ENCODE assay signal across 26 cellular contexts in the genomic region with DNA sequence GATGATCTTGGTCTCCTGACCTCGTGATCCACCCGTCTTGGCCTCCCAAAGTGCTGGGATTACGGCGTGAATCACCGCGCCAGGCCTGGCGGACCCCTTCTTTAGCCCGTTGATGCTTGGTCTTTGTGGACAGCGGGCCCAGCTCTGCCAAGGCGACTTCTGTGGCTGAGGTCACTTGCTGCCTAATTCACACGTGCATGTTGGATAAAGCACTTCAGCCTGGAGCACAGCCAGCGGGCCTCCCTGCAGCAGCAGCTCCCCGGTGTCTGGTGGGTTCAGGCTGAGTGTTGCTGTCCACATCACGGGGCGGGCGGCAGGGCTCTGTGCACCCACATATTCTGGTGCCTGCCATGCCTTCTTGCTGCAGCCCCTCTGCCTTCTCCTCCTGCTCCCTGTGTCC.
DNase-seq lines count a peak whose midpoint lies in the region; ATAC-seq, FAIRE-seq and TF ChIP-seq lines count a peak whose summit lies in the region.
"Had no signal": no experiment of that assay in that cellular context is flagged by ENCODE, and none has a peak within 500 bp of the region (broad histone marks: within the 10 kb centered on the region; RNA-seq: fewer than 3 reads in every experiment).

No MANE protein-coding gene starts in this region.

- H3K9ac ChIP-seq in H1 (replicated peaks in 1 of 4; ENCODE audit: extremely low read depth in 1 of 4, low read depth in 3 of 4, low read length in 3 of 4) = no peak overlapping the region
- H3K9ac ChIP-seq: GM23248 had no signal

- no peak overlapping the region for H3K18ac ChIP-seq in H1 (ENCODE audit: extremely low read depth, low read length)

- DNase-seq in coronary artery (ENCODE audit: low spot score) (peak; percentile 41), H1 (ENCODE audit: low read depth in 1 of 2, low spot score in 2 of 2) (no peak), cardiac septum (ENCODE audit: low spot score) (peak; percentile 41), left ventricle myocardium inferior (peak; percentile 65), HCEC 1CT (no peak), NCI-H69 (lab: John Stamatoyannopoulos, UW) (no peak), T-helper 9 cell (no peak)
- DNase-seq: ACHN; BE2C; C1 segment of cervical spinal cord; CD4-positive, CD25-positive, alpha-beta regulatory T cell; CD8-positive, alpha-beta memory T cell; COR-L47; DMS 273 treated with DMSO at 0.1 percent for 48 hours; DMS53; DND-41; EL; GM23248; HFFc6 had no signal

- intact Hi-C loops in cardiac septum (cut with DNase I) (no loop called here), left ventricle myocardium inferior (cut with micrococcal nuclease) (no loop called here)

- H3K23me2 ChIP-seq in H1 (ENCODE audit: low read depth, low read length) = no peaks in the 10 kb centered on the region

- TF ChIP-seq CTCF in coronary artery (IDR thresholded peaks at IDR 0.05) (no peak), H1 (IDR thresholded peaks at IDR 0.05; ENCODE audit: control extremely low read depth in 1 of 3, insufficient read depth in 1 of 3, low read depth in 1 of 3, low read length in 3 of 3) (no peak), left ventricle myocardium inferior (IDR thresholded peaks at IDR 0.05; ENCODE audit: borderline replicate concordance) (no peak)

- H4K8ac ChIP-seq in H1 (ENCODE audit: extremely low read depth, insufficient read depth, low read length) = no peak overlapping the region

- no peak for FAIRE-seq in H1 (lab: Jason Lieb, UNC)
- FAIRE-seq: A204.1, GM12878, GM19239, H54, HepG2 had no signal

- no peak overlapping the region for H3K4me2 ChIP-seq in H1 (ENCODE audit: insufficient read depth in 1 of 2, low read depth in 2 of 2, low read length in 2 of 2)

- ATAC-seq in GM21717 (IDR thresholded peaks at IDR 0.05; ENCODE audit: unreplicated experiment) = no peak
- ATAC-seq: GM12878, HCT116, HepG2 had no signal

- POLR2A ChIA-PET in H1 (lab: Charles Lee; ENCODE audit: partially characterized antibody) = no interaction called here

- no peak overlapping the region for H3K56ac ChIP-seq in H1 (replicated peaks; ENCODE audit: insufficient read length, low read depth, low read length)

- no peaks in the 10 kb centered on the region for H3K4me1 ChIP-seq in H1 (replicated peaks in 1 of 4; ENCODE audit: control insufficient read depth in 3 of 4, insufficient read depth in 4 of 4, low read length in 3 of 4)
- peaks cover 3% of the 10 kb centered on the region for H3K4me1 ChIP-seq in left ventricle myocardium inferior

- TF ChIP-seq EP300 in H1 (IDR thresholded peaks at IDR 0.05; ENCODE audit: borderline replicate concordance in 1 of 2, low read depth in 2 of 2, low read length in 2 of 2) = no peak

- H3K23ac ChIP-seq in H1 (ENCODE audit: insufficient read length) = no peak overlapping the region

- no peak overlapping the region for H2AFZ ChIP-seq in H1 (ENCODE audit: low read length)
- H2AFZ ChIP-seq: GM23248 had no signal

- no peak overlapping the region for H2BK5ac ChIP-seq in H1 (ENCODE audit: low read depth, low read length)

- no peak overlapping the region for H3K4ac ChIP-seq in H1 (replicated peaks; ENCODE audit: insufficient read length, low read depth, low read length)

- H2BK120ac ChIP-seq in H1 (replicated peaks; ENCODE audit: low read depth, low read length) = no peak overlapping the region

- WGBS in H1 (ENCODE audit: extremely low coverage in 1 of 2, insufficient coverage in 1 of 2, insufficient read length in 1 of 2, insufficient replicate concordance in 2 of 2, low coverage in 1 of 2, low lambda C conversion rate in 2 of 2, missing lambda C conversion rate in 1 of 2), 2 experiments = 84% methylated on average over 14 of the region's 16 CpGs; no CpG with 5 or more reads in 1 of the 2 experiments

- TF ChIP-seq RAD21 in H1 (IDR thresholded peaks at IDR 0.05 in 1 of 2, conservative IDR thresholded peaks at IDR 0.05 in 1 of 2; ENCODE audit: low read depth in 2 of 2, low read length in 2 of 2) = no peak

- no peak overlapping the region for H4K91ac ChIP-seq in H1 (replicated peaks; ENCODE audit: insufficient read length, low read length)

- H3K4me3 ChIP-seq in coronary artery (no peak overlapping the region), H1 (ENCODE audit: extremely low read depth in 1 of 4, insufficient read depth in 2 of 4, low read depth in 3 of 4, low read length in 4 of 4) (no peak overlapping the region), left ventricle myocardium inferior (no peak overlapping the region)
- H3K4me3 ChIP-seq: GM12878, GM23248 had no signal

- H3K27me3 ChIP-seq in H1 (replicated peaks in 1 of 4; ENCODE audit: control insufficient read depth in 3 of 4, extremely low read depth in 1 of 4, insufficient read depth in 3 of 4, low read length in 3 of 4) = no peaks in the 10 kb centered on the region
- no peaks in the 10 kb centered on the region for H3K27me3 ChIP-seq in left ventricle myocardium inferior (ENCODE audit: low read depth)
- H3K27me3 ChIP-seq: BE2C had no signal

- no peak overlapping the region for H2BK20ac ChIP-seq in H1 (ENCODE audit: low read length)

- peaks cover 0 to 2% of the 10 kb centered on the region in 2 experiments for H4K20me1 ChIP-seq in H1 (replicated peaks in 1 of 2; ENCODE audit: control insufficient read depth in 1 of 2, insufficient read depth in 2 of 2, low read length in 2 of 2)

- H3K36me3 ChIP-seq in H1 (ENCODE audit: control insufficient read depth in 2 of 4, insufficient read depth in 4 of 4, low read length in 3 of 4) = no peaks in the 10 kb centered on the region
- H3K36me3 ChIP-seq in left ventricle myocardium inferior = peaks cover 37% of the 10 kb centered on the region
- H3K36me3 ChIP-seq: BE2C had no signal

- no peak overlapping the region for H2AK5ac ChIP-seq in H1 (ENCODE audit: low read depth, low read length)

- no peaks in the 10 kb centered on the region for H3K79me2 ChIP-seq in H1 (ENCODE audit: control insufficient read depth in 1 of 2, insufficient read depth in 2 of 2, low read length in 2 of 2)

- CTCF ChIA-PET in H1 (lab: Charles Lee; ENCODE audit: partially characterized antibody) = interaction anchor here (0.7 to 10.7 kb wide), 8 partner anchors 13 to 330 kb away, joined by 3 to 104 read pairs (median 4); no protein-coding TSS in a partner anchor

- H2BK12ac ChIP-seq in H1 (ENCODE audit: low read depth, low read length) = peak overlapping the region; percentile 60; the same call in 1 of the 2 replicates

- H3K27ac ChIP-seq in coronary artery = no peak overlapping the region
- no peak overlapping the region for H3K27ac ChIP-seq in H1 (ENCODE audit: low read depth, low read length)
- no peak overlapping the region for H3K27ac ChIP-seq in left ventricle myocardium inferior (replicated peaks)
- H3K27ac ChIP-seq: GM23248 had no signal

- H2BK15ac ChIP-seq in H1 (ENCODE audit: low read length) = no peak overlapping the region

- TF ChIP-seq POLR2A in H1 (IDR thresholded peaks at IDR 0.05; ENCODE audit: control extremely low read depth in 1 of 2, low read depth in 2 of 2, low read length in 2 of 2) = no peak

- no peaks in the 10 kb centered on the region for H3K79me1 ChIP-seq in H1 (ENCODE audit: low read depth, low read length)

- no peak overlapping the region for H3K14ac ChIP-seq in H1 (ENCODE audit: insufficient read length)

- H4K5ac ChIP-seq in H1 (ENCODE audit: insufficient read length, low read depth, low read length) = no peak overlapping the region

- H3K9me3 ChIP-seq in H1 (ENCODE audit: insufficient read depth in 2 of 2, low read depth in 1 of 2, low read length in 1 of 2) (no peaks in the 10 kb centered on the region), left ventricle myocardium inferior (replicated peaks) (no peaks in the 10 kb centered on the region)
- H3K9me3 ChIP-seq: BE2C had no signal

TF ChIP-seq in H1, 55 proteins besides CTCF, POLR2A, EP300 and RAD21 (continues in another document):
- TF ChIP-seq TBP (IDR thresholded peaks at IDR 0.05; ENCODE audit: low read depth, low read length) (no peak), SP2 (IDR thresholded peaks at IDR 0.05; ENCODE audit: low read length) (no peak), CTBP2 (IDR thresholded peaks at IDR 0.05; ENCODE audit: borderline replicate concordance, insufficient read depth, insufficient read length, low read length) (no peak), ATF2 (IDR thresholded peaks at IDR 0.05; ENCODE audit: low read length) (no peak), GTF2F1 (IDR thresholded peaks at IDR 0.05; ENCODE audit: borderline replicate concordance, low read depth, low read length) (no peak), SRF (IDR thresholded peaks at IDR 0.05; ENCODE audit: low read depth, low read length) (no peak), POLR2AphosphoS5 (IDR thresholded peaks at IDR 0.05; ENCODE audit: low read depth, low read length) (no peak), ZNF274 (IDR thresholded peaks at IDR 0.05; ENCODE audit: borderline replicate concordance, extremely low read depth, low read length) (no peak), JUND (IDR thresholded peaks at IDR 0.05; ENCODE audit: low read length) (no peak), SAP30 (IDR thresholded peaks at IDR 0.05; ENCODE audit: insufficient read depth, insufficient replicate concordance, low read length) (no peak)

Comparison
In these comparisons a context has a peak if more than half of its experiments do, and no peak if none do; other contexts are left out.
1. DNase-seq: peak in coronary artery (single experiment), cardiac septum (single experiment) and left ventricle myocardium inferior (single experiment); none in H1 (0 of 2), HCEC 1CT (single experiment), NCI-H69 (single experiment) and T-helper 9 cell (single experiment).